13 cellular contexts compared by ENCODE assay signal in the genomic region with DNA sequence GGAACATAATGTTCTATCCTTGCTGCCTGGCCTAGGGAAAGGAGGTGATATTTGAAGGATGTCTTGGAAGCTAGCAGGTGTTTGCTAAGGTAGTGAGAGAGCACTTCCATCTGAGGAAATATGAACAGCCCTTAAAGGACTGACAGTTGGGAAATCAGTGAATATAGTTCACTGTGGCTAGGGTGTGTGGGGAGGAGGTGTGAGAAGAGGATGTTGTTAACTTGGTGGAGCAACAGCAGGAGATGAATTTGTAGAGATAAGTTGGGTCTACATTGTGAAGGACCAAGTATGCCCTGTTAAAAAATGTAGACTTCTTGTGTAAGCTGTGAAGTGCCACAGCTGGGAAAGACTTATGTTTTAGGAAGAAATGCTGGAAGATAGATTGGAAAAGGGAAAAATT.
"Had no signal": no experiment of that assay in that cellular context is flagged by ENCODE, and none has a peak within 500 bp of the region (broad histone marks: within the 10 kb centered on the region; RNA-seq: fewer than 3 reads in every experiment).

No MANE protein-coding gene starts in this region.

- H3K4me3 Mint-ChIP-seq: activated naive CD4-positive, alpha-beta T cell treated with anti-CD3 and anti-CD28 coated beads, Interleukin-2, amount 50 U/mL, for 24 hours; dendritic cell treated with granulocyte-macrophage colony-stimulating factor and Interleukin-4, amounts not matched to agents 40 ng/mL and 50 ng/mL, for 4 days; endodermal cell had no signal

- H3K9me3 ChIP-seq: body of pancreas, pancreas, stomach, thyroid gland, vagina had no signal

- DNase-seq: activated CD4-positive, alpha-beta T cell treated with anti-CD3 and anti-CD28 coated beads, Interleukin-2, amount 50 U/mL, for 1 hour; activated CD4-positive, CD25-positive, alpha-beta regulatory T cell; body of pancreas; endodermal cell; kidney glomerular epithelial cell; pancreas; stimulated activated CD4-positive, alpha-beta T cell treated with anti-CD3 and anti-CD28 coated beads, Interleukin-4, amount 100 ng/mL, for 1 hour; stomach; thyroid gland had no signal

- H3K27ac Mint-ChIP-seq: activated naive CD4-positive, alpha-beta T cell treated with anti-CD3 and anti-CD28 coated beads, Interleukin-2, amount 50 U/mL, for 24 hours; dendritic cell treated with granulocyte-macrophage colony-stimulating factor and Interleukin-4, amounts not matched to agents 40 ng/mL and 50 ng/mL, for 4 days; endodermal cell had no signal

- H3K4me2 ChIP-seq: hepatocyte had no signal

- H3K4me3 ChIP-seq: body of pancreas, hepatocyte, pancreas, stomach, thyroid gland, vagina had no signal

- H3K27ac ChIP-seq: body of pancreas, hepatocyte, pancreas, stomach, thyroid gland, vagina had no signal

- H3K27me3 Mint-ChIP-seq: activated naive CD4-positive, alpha-beta T cell treated with anti-CD3 and anti-CD28 coated beads, Interleukin-2, amount 50 U/mL, for 24 hours; dendritic cell treated with granulocyte-macrophage colony-stimulating factor and Interleukin-4, amounts not matched to agents 40 ng/mL and 50 ng/mL, for 4 days had no signal

- H3K4me1 ChIP-seq: body of pancreas, pancreas, thyroid gland, vagina had no signal

- H3K9me3 Mint-ChIP-seq: activated naive CD4-positive, alpha-beta T cell treated with anti-CD3 and anti-CD28 coated beads, Interleukin-2, amount 50 U/mL, for 24 hours; dendritic cell treated with granulocyte-macrophage colony-stimulating factor and Interleukin-4, amounts not matched to agents 40 ng/mL and 50 ng/mL, for 4 days; endodermal cell had no signal

- H2AFZ ChIP-seq: hepatocyte had no signal

- H3K36me3 ChIP-seq: pancreas, stomach, thyroid gland, vagina had no signal

- H3K27me3 ChIP-seq: body of pancreas, hepatocyte, pancreas, stomach, thyroid gland, vagina had no signal
